16 cellular contexts compared by ENCODE assay signal in the genomic region with DNA sequence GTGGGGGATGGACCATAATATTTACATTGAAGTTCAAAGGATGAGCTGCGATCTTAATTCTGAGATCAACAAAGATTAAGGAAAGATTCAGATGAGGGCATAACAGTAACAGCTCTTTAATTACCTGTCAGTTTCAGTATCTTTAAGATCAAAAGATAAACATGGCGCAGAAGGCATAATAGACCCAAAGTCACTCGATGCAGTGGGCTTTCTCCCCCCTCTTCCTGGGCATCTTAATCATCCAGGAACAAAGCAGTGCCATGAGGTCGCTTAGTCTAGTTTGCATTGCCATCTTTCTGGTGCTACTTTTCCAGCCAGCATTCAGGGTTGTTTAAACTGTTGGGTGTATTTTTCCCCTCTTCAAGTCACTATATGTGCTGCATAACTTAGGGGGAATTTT.
"Had no signal": no experiment of that assay in that cellular context is flagged by ENCODE, and none has a peak within 500 bp of the region (broad histone marks: within the 10 kb centered on the region; RNA-seq: fewer than 3 reads in every experiment).

No MANE protein-coding gene starts in this region.

- H3K27me3 ChIP-seq: brain microvascular endothelial cell, tibial nerve had no signal

- H3K36me3 Mint-ChIP-seq: immature natural killer cell had no signal

- H3K27ac Mint-ChIP-seq: activated B cell treated with CpG ODN at 0.5 μM for 24 hours; activated CD4-positive, alpha-beta T cell treated with anti-CD3 and anti-CD28 coated beads, Interleukin-2, amount 10 ng/mL, durations not matched to agents 7 days and 5 days; activated naive CD8-positive, alpha-beta T cell treated with anti-CD3 and anti-CD28 coated beads for 36 hours; activated T-helper 1 cell treated with anti-CD3 and anti-CD28 coated beads, Interleukin-12 subunit alpha, Interleukin-12 subunit beta, Interleukin-2, Interleukin-4 antibody, amounts not matched to agents 30 ng/mL and 10 ng/mL and 1 ng/mL, durations not matched to agents 14 hours and 24 hours and 36 hours; immature natural killer cell had no signal

- H3K36me3 ChIP-seq: brain microvascular endothelial cell, tibial nerve had no signal

- H3K4me3 Mint-ChIP-seq: activated B cell treated with CpG ODN at 0.5 μM for 24 hours; activated CD4-positive, alpha-beta T cell treated with anti-CD3 and anti-CD28 coated beads, Interleukin-2, amount 10 ng/mL, durations not matched to agents 7 days and 5 days; activated naive CD8-positive, alpha-beta T cell treated with anti-CD3 and anti-CD28 coated beads for 36 hours; activated T-helper 1 cell treated with anti-CD3 and anti-CD28 coated beads, Interleukin-12 subunit alpha, Interleukin-12 subunit beta, Interleukin-2, Interleukin-4 antibody, amounts not matched to agents 30 ng/mL and 10 ng/mL and 1 ng/mL, durations not matched to agents 14 hours and 24 hours and 36 hours; central memory CD8-positive, alpha-beta T cell; immature natural killer cell; T-helper 17 cell had no signal

- H3K79me2 ChIP-seq: parathyroid adenoma had no signal

- H3K9ac ChIP-seq: parathyroid adenoma had no signal

- H3K27ac ChIP-seq: brain microvascular endothelial cell, coronary artery, parathyroid adenoma, tibial nerve had no signal

- DNase-seq: activated B cell treated with CpG ODN at 0.5 μM for 24 hours; activated CD4-positive, alpha-beta T cell treated with anti-CD3 and anti-CD28 coated beads, Interleukin-2, amount 10 ng/mL, durations not matched to agents 7 days and 5 days; activated CD8-positive, alpha-beta memory T cell treated with anti-CD3 and anti-CD28 coated beads for 24 hours; activated naive CD8-positive, alpha-beta T cell treated with anti-CD3 and anti-CD28 coated beads for 36 hours; amygdala; brain microvascular endothelial cell; foreskin melanocyte; head of caudate nucleus; immature natural killer cell; stimulated activated naive CD4-positive, alpha-beta T cell; T-helper 17 cell had no signal

- H2AFZ ChIP-seq: parathyroid adenoma had no signal

- ATAC-seq: T-helper 17 cell had no signal

- H3K9me3 ChIP-seq: tibial nerve had no signal

- H3K4me3 ChIP-seq: coronary artery, tibial nerve had no signal

- H3K4me1 Mint-ChIP-seq: activated B cell treated with CpG ODN at 0.5 μM for 24 hours; activated CD4-positive, alpha-beta T cell treated with anti-CD3 and anti-CD28 coated beads, Interleukin-2, amount 10 ng/mL, durations not matched to agents 7 days and 5 days; central memory CD8-positive, alpha-beta T cell; immature natural killer cell had no signal

- H3K9me3 Mint-ChIP-seq: activated B cell treated with CpG ODN at 0.5 μM for 24 hours; activated CD4-positive, alpha-beta T cell treated with anti-CD3 and anti-CD28 coated beads, Interleukin-2, amount 10 ng/mL, durations not matched to agents 7 days and 5 days; activated naive CD8-positive, alpha-beta T cell treated with anti-CD3 and anti-CD28 coated beads for 36 hours; activated T-helper 1 cell treated with anti-CD3 and anti-CD28 coated beads, Interleukin-12 subunit alpha, Interleukin-12 subunit beta, Interleukin-2, Interleukin-4 antibody, amounts not matched to agents 30 ng/mL and 10 ng/mL and 1 ng/mL, durations not matched to agents 14 hours and 24 hours and 36 hours; central memory CD8-positive, alpha-beta T cell; immature natural killer cell had no signal

- H3K4me1 ChIP-seq: parathyroid adenoma, tibial nerve had no signal
